In genomic region chr7:127832592-127832991, GRCh38 we compare ENCODE assay signal across 26 cellular contexts.
"Had no signal": no experiment of that assay in that cellular context is flagged by ENCODE, and none has a peak within 500 bp of the region (broad histone marks: within the 10 kb centered on the region; RNA-seq: fewer than 3 reads in every experiment).

No MANE protein-coding gene starts in this region.

- H3K4me1 ChIP-seq: ascending aorta had no signal

- H3K4me3 Mint-ChIP-seq: activated CD4-positive, alpha-beta T cell treated with anti-CD3 and anti-CD28 coated beads, Interleukin-2, amount 10 ng/mL, durations not matched to agents 24 days and 14 days; activated CD8-positive, alpha-beta T cell treated with anti-CD3 and anti-CD28 coated beads, Interleukin-2, amount 10 ng/mL, durations not matched to agents 7 days and 5 days; activated naive CD4-positive, alpha-beta T cell treated with anti-CD3 and anti-CD28 coated beads, Interleukin-2, amount 50 U/mL, for 24 hours; activated naive CD8-positive, alpha-beta T cell treated with anti-CD3 and anti-CD28 coated beads, Interleukin-2, amount 10 ng/mL, durations not matched to agents 7 days and 5 days; activated T-cell treated with anti-CD3 and anti-CD28 coated beads, Interleukin-2, amount 50 U/mL, for 24 hours; central memory CD8-positive, alpha-beta T cell; T-helper 1 cell treated with Interleukin-12 subunit alpha and Interleukin-12 subunit beta and Interleukin-4 antibody, amounts not matched to agents 30 μg/mL and 1 μg/mL, for 36 hours; T-helper 2 cell treated with Interferon-gamma antibody and Interleukin-4, amounts not matched to agents 5 μg/mL and 100 μg/mL, for 36 hours had no signal

- H3K9ac ChIP-seq: KMS-11 had no signal

- H3K4me2 ChIP-seq: KMS-11 had no signal

- H3K27ac ChIP-seq: ascending aorta, cardiac muscle cell, KMS-11 had no signal

- H3K27ac Mint-ChIP-seq: activated CD4-positive, alpha-beta T cell treated with anti-CD3 and anti-CD28 coated beads, Interleukin-2, amount 10 ng/mL, durations not matched to agents 24 days and 14 days; activated CD8-positive, alpha-beta T cell treated with anti-CD3 and anti-CD28 coated beads, Interleukin-2, amount 10 ng/mL, durations not matched to agents 7 days and 5 days; activated naive CD4-positive, alpha-beta T cell treated with anti-CD3 and anti-CD28 coated beads, Interleukin-2, amount 50 U/mL, for 24 hours; activated naive CD8-positive, alpha-beta T cell treated with anti-CD3 and anti-CD28 coated beads, Interleukin-2, amount 10 ng/mL, durations not matched to agents 7 days and 5 days; activated T-cell treated with anti-CD3 and anti-CD28 coated beads, Interleukin-2, amount 50 U/mL, for 24 hours; activated T-helper 2 cell treated with anti-CD3 and anti-CD28 coated beads, Interferon-gamma antibody, Interleukin-2, Interleukin-4, amounts not matched to agents 10 μg/mL and 5 μg/mL and 100 μg/mL, durations not matched to agents 14 hours and 24 hours and 36 hours; T-helper 1 cell treated with Interleukin-12 subunit alpha and Interleukin-12 subunit beta and Interleukin-4 antibody, amounts not matched to agents 30 μg/mL and 1 μg/mL, for 36 hours; T-helper 2 cell treated with Interferon-gamma antibody and Interleukin-4, amounts not matched to agents 5 μg/mL and 100 μg/mL, for 36 hours had no signal

- ATAC-seq: activated CD8-positive, alpha-beta T cell treated with anti-CD3 and anti-CD28 coated beads, Interleukin-2, amount 10 ng/mL, durations not matched to agents 7 days and 5 days had no signal

- FAIRE-seq: TTC549 had no signal

- DNase-seq: activated CD4-positive, alpha-beta T cell treated with anti-CD3 and anti-CD28 coated beads, Interleukin-2, amount 10 ng/mL, durations not matched to agents 24 days and 14 days; activated CD4-positive, alpha-beta T cell treated with anti-CD3 and anti-CD28 coated beads, Interleukin-2, amount 50 U/mL, for 48 hours; activated CD8-positive, alpha-beta T cell treated with anti-CD3 and anti-CD28 coated beads, Interleukin-2, amount 10 ng/mL, durations not matched to agents 7 days and 5 days; activated gamma-delta T cell; activated naive CD4-positive, alpha-beta T cell treated with Interleukin-2 at 50 U/mL for 16 hours; activated naive CD8-positive, alpha-beta T cell treated with anti-CD3 and anti-CD28 coated beads, Interleukin-2, amount 10 ng/mL, durations not matched to agents 7 days and 5 days; activated T-cell treated with anti-CD3 and anti-CD28 coated beads, Interleukin-2, amount 50 U/mL, for 24 hours; amygdala; NCI-H1048; NCI-H1105 treated with DMSO at 0.1 percent for 48 hours; NCI-H1436; NCI-H1930; NCI-H2081 treated with DMSO at 0.1 percent for 48 hours; NCI-H345; NCI-H524 treated with DMSO at 0.1 percent for 48 hours; OCI-M1; Right ventricle myocardium superior had no signal

- H3K27me3 Mint-ChIP-seq: activated CD4-positive, alpha-beta T cell treated with anti-CD3 and anti-CD28 coated beads, Interleukin-2, amount 10 ng/mL, durations not matched to agents 24 days and 14 days; activated naive CD4-positive, alpha-beta T cell treated with anti-CD3 and anti-CD28 coated beads, Interleukin-2, amount 50 U/mL, for 24 hours; activated naive CD8-positive, alpha-beta T cell treated with anti-CD3 and anti-CD28 coated beads, Interleukin-2, amount 10 ng/mL, durations not matched to agents 7 days and 5 days; activated T-cell treated with anti-CD3 and anti-CD28 coated beads, Interleukin-2, amount 50 U/mL, for 24 hours; central memory CD8-positive, alpha-beta T cell had no signal

- H3K27me3 ChIP-seq: ascending aorta, cardiac muscle cell had no signal
